In genomic region chr11:76445122-76446084, GRCh38 we compare ENCODE assay signal across 8 cellular contexts. TPM values are rescaled to one million over a fixed set of nuclear protein-coding genes. Genes with fewer than 3 reads are reported as not detected.
DNase-seq lines count a peak whose midpoint lies in the region; ATAC-seq and TF ChIP-seq lines count a peak whose summit lies in the region.

No MANE protein-coding gene starts in this region.

- H2AFZ ChIP-seq in GM23248 (peak overlapping the region; percentile 91), Loucy (ENCODE audit: low read length) (peak overlapping the region; percentile 92), neuronal stem cell (ENCODE audit: low read length) (peak overlapping the region; percentile 87)

- peaks cover 8% of the 10 kb centered on the region; the same call in 1 of the 2 replicates for H3K36me3 ChIP-seq in GM23248 (ENCODE audit: low read depth)
- no peaks in the 10 kb centered on the region for H3K36me3 ChIP-seq in Loucy (ENCODE audit: insufficient read depth, low read length)
- H3K36me3 ChIP-seq in SJSA1 = peaks cover 9% of the 10 kb centered on the region
- H3K36me3 ChIP-seq in gastroesophageal sphincter = peaks cover 0 to 24% of the 10 kb centered on the region in 2 donors
- peaks cover 3 to 59% of the 10 kb centered on the region in 2 donors for H3K36me3 ChIP-seq in neuronal stem cell (replicated peaks in 1 of 2; ENCODE audit: control insufficient read depth in 2 of 2, insufficient read depth in 2 of 2, low read length in 2 of 2)
- H3K36me3 ChIP-seq in subcutaneous abdominal adipose tissue (ENCODE audit: control insufficient read depth in 5 of 5, insufficient read depth in 5 of 5, low read length in 5 of 5) = peaks cover 3 to 18% (median 11%) of the 10 kb centered on the region in 5 donors

- H3K14ac ChIP-seq in neuronal stem cell (ENCODE audit: low read length) = peak overlapping the region; percentile 97

- TF ChIP-seq CTCF in Loucy (conservative IDR thresholded peaks at IDR 0.05; ENCODE audit: low read length) (no peak), gastroesophageal sphincter (IDR thresholded peaks at IDR 0.05) (no peak)

- H2AK5ac ChIP-seq in neuronal stem cell (ENCODE audit: low read depth, low read length) = peak overlapping the region; percentile 99

- peak overlapping the region; percentile 34 for H2BK12ac ChIP-seq in neuronal stem cell (ENCODE audit: low read length)

- peaks cover 9% of the 10 kb centered on the region for H3K79me1 ChIP-seq in neuronal stem cell (ENCODE audit: low read depth, low read length)

- DNase-seq in DMS79 (lab: John Stamatoyannopoulos, UW) (peak; percentile 81), GM23248 (peak; percentile 95), SJSA1 (ENCODE audit: low read depth in 1 of 2, low spot score in 2 of 2) (peak; percentile 86 to 87), neuronal stem cell (ENCODE audit: low spot score) (peak; percentile 88)
- peak; percentile 66 for DNase-seq in activated naive CD4-positive, alpha-beta T cell treated with anti-CD3 and anti-CD28 coated beads for 36 hours

- H3K18ac ChIP-seq in neuronal stem cell (ENCODE audit: low read length) = peak overlapping the region; percentile 93

- H3K4me1 ChIP-seq in GM23248 (ENCODE audit: insufficient read depth) (peaks cover 13% of the 10 kb centered on the region; the same call in 1 of the 2 replicates), Loucy (ENCODE audit: insufficient read depth, low read length, poor library complexity, severe bottlenecking) (peaks cover 45% of the 10 kb centered on the region), SJSA1 (replicated peaks) (peaks cover 8% of the 10 kb centered on the region; the same call in 1 of the 2 replicates), gastroesophageal sphincter (peaks cover 0 to 31% (median 14%) of the 10 kb centered on the region in 3 donors), neuronal stem cell (ENCODE audit: control insufficient read depth in 2 of 2, insufficient read depth in 1 of 2, low read depth in 1 of 2, low read length in 2 of 2) (peaks cover 7 to 14% of the 10 kb centered on the region in 2 donors), subcutaneous abdominal adipose tissue (ENCODE audit: control insufficient read depth in 5 of 5, insufficient read depth in 5 of 5, low read length in 5 of 5) (peaks cover 5 to 22% (median 16%) of the 10 kb centered on the region in 5 donors)

- H3K79me2 ChIP-seq in GM23248 (ENCODE audit: insufficient read depth) (peaks cover 66% of the 10 kb centered on the region), Loucy (ENCODE audit: insufficient read depth, low read length) (peaks cover 77% of the 10 kb centered on the region)

- no peaks in the 10 kb centered on the region for H3F3A ChIP-seq in GM23248 (ENCODE audit: insufficient read depth)
- no peaks in the 10 kb centered on the region for H3F3A ChIP-seq in Loucy (ENCODE audit: low read depth)

- no peak overlapping the region for H4K91ac ChIP-seq in neuronal stem cell (ENCODE audit: low read depth, low read length, poor library complexity)

- no peak overlapping the region for H4K8ac ChIP-seq in neuronal stem cell (ENCODE audit: low read depth, low read length)

- peaks cover 29% of the 10 kb centered on the region for H3K4me1 Mint-ChIP-seq in activated naive CD4-positive, alpha-beta T cell treated with anti-CD3 and anti-CD28 coated beads for 36 hours (ENCODE audit: low read depth)

- H2BK5ac ChIP-seq in neuronal stem cell (ENCODE audit: low read length) = peak overlapping the region; percentile 99

- H3K27me3 ChIP-seq in GM23248 (replicated peaks; ENCODE audit: insufficient read depth) (no peaks in the 10 kb centered on the region), Loucy (ENCODE audit: insufficient read depth, low read length, poor library complexity, severe bottlenecking) (no peaks in the 10 kb centered on the region), SJSA1 (replicated peaks) (no peaks in the 10 kb centered on the region), gastroesophageal sphincter (no peaks in the 10 kb centered on the region), neuronal stem cell (ENCODE audit: control insufficient read depth in 3 of 3, insufficient read depth in 3 of 3, low read depth in 1 of 3, low read length in 3 of 3) (no peaks in the 10 kb centered on the region), subcutaneous abdominal adipose tissue (ENCODE audit: control insufficient read depth in 5 of 5, insufficient read depth in 4 of 5, low read length in 5 of 5) (no peaks in the 10 kb centered on the region)

- H3K9ac ChIP-seq in GM23248 (peak overlapping the region; percentile 91), Loucy (ENCODE audit: low read depth, low read length, poor library complexity, severe bottlenecking) (peak overlapping the region; percentile 96), neuronal stem cell (ENCODE audit: low read depth, low read length, poor library complexity) (peak overlapping the region; percentile 97), subcutaneous abdominal adipose tissue (ENCODE audit: low read length in 5 of 5) (peak overlapping the region; percentile 63 to 97 (median 96))

- peak in 1 of 2 donors; percentile 30 for TF ChIP-seq POLR2A in gastroesophageal sphincter (IDR thresholded peaks at IDR 0.05)

- CTCF ChIA-PET in activated naive CD4-positive, alpha-beta T cell treated with anti-CD3 and anti-CD28 coated beads for 36 hours (lab: Charles Lee) = interaction anchor here (0.6 to 1.4 kb wide), 3 partner anchors 15 to 623 kb away, joined by 3 to 4 read pairs (median 4); no protein-coding TSS in a partner anchor

- peak overlapping the region; percentile 95 for H3K4me2 ChIP-seq in GM23248 (ENCODE audit: unreplicated experiment)
- peak overlapping the region; percentile 76 for H3K4me2 ChIP-seq in Loucy (ENCODE audit: low read depth, low read length, poor library complexity, severe bottlenecking)
- peak overlapping the region; percentile 61 for H3K4me2 ChIP-seq in neuronal stem cell (ENCODE audit: insufficient read depth, low read length, poor library complexity, severe bottlenecking)

- in situ Hi-C loops in GM23248 (cut with MboI) = no loop called here

- H4K20me1 ChIP-seq in GM23248 (ENCODE audit: insufficient read depth) = no peaks in the 10 kb centered on the region; the same call in 1 of the 2 replicates
- H4K20me1 ChIP-seq in Loucy (ENCODE audit: insufficient read depth, low read length, poor library complexity, severe bottlenecking) = peaks cover 32% of the 10 kb centered on the region

- H3K4me3 Mint-ChIP-seq in activated naive CD4-positive, alpha-beta T cell treated with anti-CD3 and anti-CD28 coated beads for 36 hours = peak overlapping the region; percentile 95

- H2BK15ac ChIP-seq in neuronal stem cell (ENCODE audit: low read length) = peak overlapping the region; percentile 93

- WGBS in GM23248 (ENCODE audit: low coverage in 1 of 2, low lambda C conversion rate in 2 of 2, missing lambda C conversion rate in 2 of 2), 2 experiments = 1 to 2% methylated on average over 45 to 52 of the region's 56 CpGs
- 0% methylated on average over 2 to 7 of the region's 56 CpGs for WGBS in gastroesophageal sphincter (ENCODE audit: low coverage in 1 of 2), 2 donors
- WGBS in neuronal stem cell (ENCODE audit: extremely low coverage in 2 of 2, insufficient read length in 2 of 2, insufficient replicate concordance in 1 of 2), 2 donors = no CpG with 5 or more reads among the region's 56 CpGs

- H3K9me2 ChIP-seq in GM23248 (ENCODE audit: insufficient read depth) = no peaks in the 10 kb centered on the region
- H3K9me2 ChIP-seq in Loucy (replicated peaks; ENCODE audit: low read depth, low read length) = no peaks in the 10 kb centered on the region

- H3K27ac ChIP-seq in GM23248 (peak overlapping the region; percentile 85), SJSA1 (peak overlapping the region; percentile 80), gastroesophageal sphincter (peak overlapping the region; percentile 75 to 96 (median 94)), neuronal stem cell (replicated peaks; ENCODE audit: low read length) (peak overlapping the region; percentile 91), subcutaneous abdominal adipose tissue (ENCODE audit: low read depth, low read length) (peak overlapping the region; percentile 95)

- H3K36me3 Mint-ChIP-seq in activated naive CD4-positive, alpha-beta T cell treated with anti-CD3 and anti-CD28 coated beads for 36 hours (ENCODE audit: low read depth) = peaks cover 38% of the 10 kb centered on the region

- TF ChIP-seq EP300 in gastroesophageal sphincter (IDR thresholded peaks at IDR 0.05) = no peak

- ATAC-seq in gastroesophageal sphincter = peak; percentile 51

- intact Hi-C loops in activated naive CD4-positive, alpha-beta T cell treated with anti-CD3 and anti-CD28 coated beads for 36 hours (cut with micrococcal nuclease) = loop anchor here (2.0 to 10.0 kb wide), 5 partner anchors 21 to 1549 kb away; partner anchors contain the start of genes AAMDC, INTS4 and RSF1

- peak overlapping the region; percentile 86 for H3K4ac ChIP-seq in neuronal stem cell (ENCODE audit: low read length)

- H3K23ac ChIP-seq in neuronal stem cell (ENCODE audit: low read depth, low read length, poor library complexity) = no peak overlapping the region

- H2BK120ac ChIP-seq in neuronal stem cell (ENCODE audit: low read depth, low read length) = peak overlapping the region; percentile 76

- H3K4me3 ChIP-seq in GM23248 (peak overlapping the region; percentile 94), Loucy (ENCODE audit: low read length, poor library complexity, severe bottlenecking) (peak overlapping the region; percentile 92), SJSA1 (peak overlapping the region; percentile 65), gastroesophageal sphincter (peak overlapping the region; percentile 73 to 82), neuronal stem cell (ENCODE audit: low read length in 2 of 2) (peak overlapping the region; percentile 81 to 98), subcutaneous abdominal adipose tissue (ENCODE audit: low read depth in 1 of 5, low read length in 5 of 5) (peak overlapping the region; percentile 89 to 99 (median 98))

- H3K9me3 Mint-ChIP-seq in activated naive CD4-positive, alpha-beta T cell treated with anti-CD3 and anti-CD28 coated beads for 36 hours = no peaks in the 10 kb centered on the region

- H3K9me3 ChIP-seq in GM23248 (ENCODE audit: low read depth) = no peaks in the 10 kb centered on the region
- H3K9me3 ChIP-seq in Loucy (ENCODE audit: insufficient read depth, low read depth, low read length) = no peaks in the 10 kb centered on the region
- no peaks in the 10 kb centered on the region for H3K9me3 ChIP-seq in SJSA1 (replicated peaks)
- no peaks in the 10 kb centered on the region for H3K9me3 ChIP-seq in gastroesophageal sphincter
- H3K9me3 ChIP-seq in neuronal stem cell (replicated peaks in 1 of 2; ENCODE audit: control insufficient read depth in 2 of 2, insufficient read depth in 1 of 2, low read depth in 1 of 2, low read length in 2 of 2) = no peaks in the 10 kb centered on the region
- H3K9me3 ChIP-seq in subcutaneous abdominal adipose tissue (ENCODE audit: control insufficient read depth in 5 of 5, low read length in 5 of 5) = no peaks in the 10 kb centered on the region

- no peaks in the 10 kb centered on the region for H3K27me3 Mint-ChIP-seq in activated naive CD4-positive, alpha-beta T cell treated with anti-CD3 and anti-CD28 coated beads for 36 hours (ENCODE audit: low read depth)

- peak overlapping the region; percentile 96 for H3K27ac Mint-ChIP-seq in activated naive CD4-positive, alpha-beta T cell treated with anti-CD3 and anti-CD28 coated beads for 36 hours

RNA-seq across cellular contexts. Expression of gene EMSY, which starts 0.6 kb away (rescaled TPM):
- total RNA-seq in GM23248 (2014; rRNA removed; shearing (Covaris generic)) = 6.6 and 14.6 TPM in 2 replicates
- 9.6 and 10.9 TPM in 2 replicates for polyA plus RNA-seq in GM23248 (2016; fragmentation: Nextera tagmentation; extraction: Ambion mirVana)
- 8.8 and 21.7 TPM in 2 replicates for total RNA-seq in SJSA1 (2014; rRNA removed; shearing (Covaris generic))
- 10 to 100 TPM; 23.2 to 26.7 TPM for total RNA-seq in activated naive CD4-positive, alpha-beta T cell treated with anti-CD3 and anti-CD28 coated beads for 36 hours
- total RNA-seq in gastroesophageal sphincter = 10 to 100 TPM; 29.0 to 39.8 (median 37.5) TPM
- polyA plus RNA-seq in neuronal stem cell (2013, experiment 1 of 2) = 43.6 TPM
- polyA plus RNA-seq in neuronal stem cell (2013, experiment 2 of 2) = 40.1 TPM

Comparison
In these comparisons a context has a peak if more than half of its experiments do, and no peak if none do; other contexts are left out.
1. Peak in every context shown above with its lines: DNase-seq, ATAC-seq, H3K4me3 ChIP-seq and H3K27ac ChIP-seq.